8 cellular contexts compared by ENCODE assay signal in genomic region chr7:149415391-149416068, GRCh38. TPM values are rescaled to one million over a fixed set of nuclear protein-coding genes. Genes with fewer than 3 reads are reported as not detected.
A peak's percentile ranks its signal among the peaks of the same experiment; 100 is the strongest.
DNase-seq lines count a peak whose midpoint lies in the region; ATAC-seq and TF ChIP-seq lines count a peak whose summit lies in the region.
"Had no signal": no experiment of that assay in that cellular context is flagged by ENCODE, and none has a peak within 500 bp of the region (broad histone marks: within the 10 kb centered on the region; RNA-seq: fewer than 3 reads in every experiment).

No MANE protein-coding gene starts in this region.

- TF ChIP-seq CTCF in brain (conservative IDR thresholded peaks at IDR 0.05): no peak

- in situ Hi-C loops in HAP-1 (cut with MboI; ENCODE audit: low sequenced_read_pairs): no loop called here

- H3K4me3 Mint-ChIP-seq in brain: peak overlapping the region; percentile 70 to 84 (median 80)
- peak overlapping the region; percentile 42 for H3K4me3 Mint-ChIP-seq in stimulated activated effector memory CD8-positive, alpha-beta T cell treated with anti-CD3 and anti-CD28 coated beads, Interleukin-12 subunit alpha, Interleukin-12 subunit beta, amount 100 ng/mL, for 72 hours

- peaks cover 5% of the 10 kb centered on the region for H3K4me1 Mint-ChIP-seq in brain
- peaks cover 6% of the 10 kb centered on the region for H3K4me1 Mint-ChIP-seq in stimulated activated effector memory CD8-positive, alpha-beta T cell treated with anti-CD3 and anti-CD28 coated beads, Interleukin-12 subunit alpha, Interleukin-12 subunit beta, amount 100 ng/mL, for 72 hours

- H3K4me3 ChIP-seq in iPS-18c (ENCODE audit: insufficient read depth, low read depth, low read length) (peak overlapping the region; percentile 84), HAP-1 (no peak overlapping the region)

- peak; percentile 9 for ATAC-seq in HG03354 (IDR thresholded peaks at IDR 0.05; ENCODE audit: poor library complexity, severe bottlenecking, unreplicated experiment)
- no peak for ATAC-seq in stimulated activated effector memory CD8-positive, alpha-beta T cell treated with anti-CD3 and anti-CD28 coated beads, Interleukin-12 subunit alpha, Interleukin-12 subunit beta, amount 100 ng/mL, for 72 hours
- no peak for ATAC-seq in HG03342 (IDR thresholded peaks at IDR 0.05; ENCODE audit: unreplicated experiment)

- H3K27me3 Mint-ChIP-seq in brain: peaks cover 29% of the 10 kb centered on the region

- no peaks in the 10 kb centered on the region for H3K4me1 ChIP-seq in HAP-1

- no peaks in the 10 kb centered on the region for H3K9me3 ChIP-seq in iPS-18c (ENCODE audit: control insufficient read depth, insufficient read depth, low read length)
- H3K9me3 ChIP-seq in HAP-1: no peaks in the 10 kb centered on the region

- H3K36me3 ChIP-seq in HAP-1 (replicated peaks): no peaks in the 10 kb centered on the region

- DNase-seq in stimulated activated effector memory CD8-positive, alpha-beta T cell treated with anti-CD3 and anti-CD28 coated beads, Interleukin-12 subunit alpha, Interleukin-12 subunit beta, amount 100 ng/mL, for 72 hours (ENCODE audit: low spot score in 2 of 2): no peak
- DNase-seq in mesenteric fat pad (ENCODE audit: low spot score) (no peak), HAP-1 (ENCODE audit: low spot score in 2 of 2) (no peak)
- DNase-seq: NCI-H1694 had no signal

- no peaks in the 10 kb centered on the region for H3K36me3 Mint-ChIP-seq in brain
- peaks cover 9% of the 10 kb centered on the region for H3K36me3 Mint-ChIP-seq in stimulated activated effector memory CD8-positive, alpha-beta T cell treated with anti-CD3 and anti-CD28 coated beads, Interleukin-12 subunit alpha, Interleukin-12 subunit beta, amount 100 ng/mL, for 72 hours

- H3K9me3 Mint-ChIP-seq in brain: peaks cover 7 to 15% (median 10%) of the 10 kb centered on the region in 5 experiments
- no peaks in the 10 kb centered on the region for H3K9me3 Mint-ChIP-seq in stimulated activated effector memory CD8-positive, alpha-beta T cell treated with anti-CD3 and anti-CD28 coated beads, Interleukin-12 subunit alpha, Interleukin-12 subunit beta, amount 100 ng/mL, for 72 hours

- H3K27me3 ChIP-seq in HAP-1 (ENCODE audit: low read depth): no peaks in the 10 kb centered on the region

- peak overlapping the region in 3 of 5 experiments; percentile 5 to 81 (median 54) for H3K27ac Mint-ChIP-seq in brain
- H3K27ac Mint-ChIP-seq in stimulated activated effector memory CD8-positive, alpha-beta T cell treated with anti-CD3 and anti-CD28 coated beads, Interleukin-12 subunit alpha, Interleukin-12 subunit beta, amount 100 ng/mL, for 72 hours: no peak overlapping the region

RNA-seq across cellular contexts. Expression of gene ZNF777, which starts 45.3 kb away (rescaled TPM):
- 19.2 TPM for polyA plus RNA-seq in brain (ENCODE audit: insufficient read depth, low read depth, low replicate concordance)
- 9.2 TPM for total RNA-seq in mesenteric fat pad
